ENCODE assay signal across 8 cellular contexts in the genomic region with DNA sequence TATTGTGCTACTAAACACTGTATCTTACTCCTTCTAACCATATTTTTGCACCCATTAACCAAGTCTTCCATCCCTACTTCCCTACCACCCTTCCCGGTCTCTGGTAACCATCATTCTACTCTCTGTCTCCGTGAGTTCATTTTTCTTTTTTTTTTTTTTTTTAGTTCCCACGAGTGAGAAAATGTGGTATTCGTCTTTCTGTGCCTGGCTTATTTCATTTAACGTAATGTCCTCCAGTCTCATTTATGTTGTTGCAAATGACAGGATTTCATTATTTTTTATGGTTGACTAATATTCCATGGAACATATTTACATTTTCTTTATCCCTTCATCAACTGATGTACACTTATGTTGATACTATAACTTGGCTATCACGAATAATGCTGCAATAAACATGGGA.
"Had no signal": no experiment of that assay in that cellular context is flagged by ENCODE, and none has a peak within 500 bp of the region (broad histone marks: within the 10 kb centered on the region; RNA-seq: fewer than 3 reads in every experiment).

No MANE protein-coding gene starts in this region.

- H3K9me3 Mint-ChIP-seq: GM23338 had no signal

- H3K27ac ChIP-seq: HL-60 had no signal

- H3K4me3 ChIP-seq: GM23338 had no signal

- H3K27ac Mint-ChIP-seq: GM23338, H9, HFFc6, IgD-negative memory B cell had no signal

- H3K4me3 Mint-ChIP-seq: GM23338, H9, HFFc6, IgD-negative memory B cell had no signal

- DNase-seq: H9, HCEC 1CT, HFFc6, KBM-7 had no signal

- H3K4me1 Mint-ChIP-seq: IgD-negative memory B cell had no signal

- ATAC-seq: GM23338, HepG2 had no signal
